In the genomic region with DNA sequence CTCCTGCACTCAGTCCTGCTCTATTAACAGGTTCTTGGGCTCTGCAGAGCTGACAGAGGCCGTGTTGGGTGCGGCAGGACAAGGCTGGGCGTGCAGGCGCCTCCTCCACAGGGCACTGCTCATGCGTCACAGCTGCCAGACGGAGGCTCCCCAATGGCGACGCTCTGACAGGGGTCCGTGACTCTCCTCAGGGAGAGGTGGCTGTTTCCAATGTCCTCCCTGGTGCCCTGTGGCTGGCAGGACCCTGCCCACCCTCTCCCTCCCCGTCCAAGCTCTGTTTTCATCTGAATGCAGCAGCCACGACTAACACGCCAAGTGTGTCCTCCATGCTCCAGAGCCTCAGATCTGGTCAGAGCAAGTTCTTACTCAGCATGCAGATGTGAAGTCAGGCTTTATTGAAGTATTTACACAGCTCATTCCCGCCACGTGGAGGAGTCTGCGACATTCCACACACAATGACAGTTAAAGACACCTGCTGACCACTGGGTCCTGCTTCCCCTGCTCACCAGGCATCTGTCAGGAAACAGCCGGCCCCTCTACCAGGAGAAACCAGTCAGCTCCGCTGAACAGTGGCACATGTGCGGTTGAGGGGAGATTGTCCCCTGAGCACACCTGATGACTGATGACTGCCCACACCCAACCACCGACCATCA, we compare ENCODE assay signal across 11 cellular contexts.
DNase-seq lines count a peak whose midpoint lies in the region; ATAC-seq and TF ChIP-seq lines count a peak whose summit lies in the region.
"Had no signal": no experiment of that assay in that cellular context is flagged by ENCODE, and none has a peak within 500 bp of the region (broad histone marks: within the 10 kb centered on the region; RNA-seq: fewer than 3 reads in every experiment).

No MANE protein-coding gene starts in this region.

- 70% methylated on average over 14 of the region's 19 CpGs for WGBS in SK-N-SH (ENCODE audit: low lambda C conversion rate)

- H3K9me3 ChIP-seq in Karpas-422 (ENCODE audit: low read length): no peaks in the 10 kb centered on the region
- no peaks in the 10 kb centered on the region for H3K9me3 ChIP-seq in breast epithelium
- no peaks in the 10 kb centered on the region for H3K9me3 ChIP-seq in SK-N-SH

- peak overlapping the region; percentile 36 for H3K4me3 Mint-ChIP-seq in nephron progenitor cell
- no peak overlapping the region for H3K4me3 Mint-ChIP-seq in T-helper 2 cell treated with Interferon-gamma antibody and Interleukin-4, amounts not matched to agents 5 μg/mL and 100 μg/mL, for 36 hours
- no peak overlapping the region for H3K4me3 Mint-ChIP-seq in GM23338

- H3K9me3 Mint-ChIP-seq in nephron progenitor cell (no peaks in the 10 kb centered on the region), GM23338 (peaks cover 69% of the 10 kb centered on the region)
- no peaks in the 10 kb centered on the region for H3K9me3 Mint-ChIP-seq in T-helper 2 cell treated with Interferon-gamma antibody and Interleukin-4, amounts not matched to agents 5 μg/mL and 100 μg/mL, for 36 hours

- H3K36me3 Mint-ChIP-seq in nephron progenitor cell (ENCODE audit: low read depth) (no peaks in the 10 kb centered on the region), GM23338 (ENCODE audit: low read depth) (peaks cover 11% of the 10 kb centered on the region; the same call in 2 of the 3 replicates)
- no peaks in the 10 kb centered on the region for H3K36me3 Mint-ChIP-seq in T-helper 2 cell treated with Interferon-gamma antibody and Interleukin-4, amounts not matched to agents 5 μg/mL and 100 μg/mL, for 36 hours (ENCODE audit: low read depth)
- H3K36me3 Mint-ChIP-seq: brain had no signal

- no peak for TF ChIP-seq RAD21 in SK-N-SH (IDR thresholded peaks at IDR 0.05; ENCODE audit: low read length)

- H3F3A ChIP-seq in SK-N-SH (replicated peaks; ENCODE audit: insufficient read depth): no peaks in the 10 kb centered on the region
- no peaks in the 10 kb centered on the region for H3F3A ChIP-seq in GM23338 (replicated peaks; ENCODE audit: low read depth)

- H3K4me1 ChIP-seq in Karpas-422 (ENCODE audit: low read length) (no peaks in the 10 kb centered on the region), breast epithelium (no peaks in the 10 kb centered on the region), SK-N-SH (ENCODE audit: control insufficient read depth in 1 of 2, insufficient read depth in 2 of 2, low read depth in 1 of 2, low read length in 1 of 2) (peaks cover 0 to 11% of the 10 kb centered on the region in 2 experiments; a peak in 1 of 4 replicates), GM23338 (ENCODE audit: insufficient read depth) (peaks cover 4% of the 10 kb centered on the region; the same call in 1 of the 2 replicates)

- H2AFZ ChIP-seq in Karpas-422 (ENCODE audit: low read length): no peak overlapping the region
- H2AFZ ChIP-seq in SK-N-SH (ENCODE audit: low read depth): no peak overlapping the region
- H2AFZ ChIP-seq in GM23338: no peak overlapping the region

- H4K20me1 ChIP-seq in Karpas-422 (ENCODE audit: insufficient read depth, low read depth, low read length): no peaks in the 10 kb centered on the region
- no peaks in the 10 kb centered on the region for H4K20me1 ChIP-seq in SK-N-SH (ENCODE audit: insufficient read depth)
- H4K20me1 ChIP-seq in GM23338 (replicated peaks; ENCODE audit: insufficient read depth): no peaks in the 10 kb centered on the region

- no peak overlapping the region for H3K9ac ChIP-seq in Karpas-422 (ENCODE audit: low read length)
- no peak overlapping the region for H3K9ac ChIP-seq in SK-N-SH

- H3K27me3 Mint-ChIP-seq in nephron progenitor cell (ENCODE audit: low read depth, poor library complexity) (peaks cover 14% of the 10 kb centered on the region), GM23338 (ENCODE audit: insufficient read depth, low read depth, poor library complexity) (peaks cover 12% of the 10 kb centered on the region)
- H3K27me3 Mint-ChIP-seq in T-helper 2 cell treated with Interferon-gamma antibody and Interleukin-4, amounts not matched to agents 5 μg/mL and 100 μg/mL, for 36 hours (ENCODE audit: low read depth): peaks cover 11% of the 10 kb centered on the region

- no peak for TF ChIP-seq POLR2A in breast epithelium (IDR thresholded peaks at IDR 0.05)

- H3K27me3 ChIP-seq in Karpas-422 (ENCODE audit: low read length) (no peaks in the 10 kb centered on the region), breast epithelium (no peaks in the 10 kb centered on the region), SK-N-SH (ENCODE audit: insufficient read depth) (no peaks in the 10 kb centered on the region), GM23338 (ENCODE audit: insufficient read depth) (no peaks in the 10 kb centered on the region)

- TF ChIP-seq CTCF in breast epithelium (IDR thresholded peaks at IDR 0.05) (no peak), nephron progenitor cell (IDR thresholded peaks at IDR 0.05) (no peak), SK-N-SH (IDR thresholded peaks at IDR 0.05) (no peak), GM23338 (conservative IDR thresholded peaks at IDR 0.05; ENCODE audit: low read depth in 2 of 2) (no peak)

- no peak overlapping the region for H3K27ac Mint-ChIP-seq in nephron progenitor cell
- no peak overlapping the region for H3K27ac Mint-ChIP-seq in T-helper 2 cell treated with Interferon-gamma antibody and Interleukin-4, amounts not matched to agents 5 μg/mL and 100 μg/mL, for 36 hours
- no peak overlapping the region for H3K27ac Mint-ChIP-seq in GM23338

- POLR2A ChIA-PET in SK-N-SH (lab: Yijun Ruan, JAX): no interaction called here

- H3K9me2 ChIP-seq in Karpas-422 (replicated peaks; ENCODE audit: insufficient read depth, low read length) (no peaks in the 10 kb centered on the region), SK-N-SH (no peaks in the 10 kb centered on the region), GM23338 (ENCODE audit: insufficient read depth) (no peaks in the 10 kb centered on the region)

- intact Hi-C loops in breast epithelium (cut with DNase I; ENCODE audit: low total_unique reads): no loop called here

- H3K4me3 ChIP-seq in Karpas-422 (ENCODE audit: low read length): no peak overlapping the region
- peak overlapping the region in 2 of 3 donors; percentile 37 to 58 for H3K4me3 ChIP-seq in breast epithelium
- no peak overlapping the region for H3K4me3 ChIP-seq in SK-N-SH (ENCODE audit: low read depth in 2 of 2, low read length in 1 of 2)
- no peak overlapping the region for H3K4me3 ChIP-seq in GM23338

- H3K4me1 Mint-ChIP-seq in nephron progenitor cell: peaks cover 67% of the 10 kb centered on the region
- peaks cover 9% of the 10 kb centered on the region for H3K4me1 Mint-ChIP-seq in T-helper 2 cell treated with Interferon-gamma antibody and Interleukin-4, amounts not matched to agents 5 μg/mL and 100 μg/mL, for 36 hours (ENCODE audit: low read depth)
- peaks cover 13% of the 10 kb centered on the region for H3K4me1 Mint-ChIP-seq in GM23338

- H3K4me2 ChIP-seq in Karpas-422 (ENCODE audit: low read depth, low read length, poor library complexity, severe bottlenecking): peak overlapping the region; percentile 19
- no peak overlapping the region for H3K4me2 ChIP-seq in SK-N-SH
- no peak overlapping the region for H3K4me2 ChIP-seq in GM23338

- CTCF ChIA-PET in SK-N-SH (lab: Yijun Ruan, JAX): interaction anchor here (1.0 to 2.9 kb wide), 5 partner anchors 8 to 51 kb away, joined by 3 to 12 read pairs (median 4); no protein-coding TSS in a partner anchor

- no peak overlapping the region for H3K27ac ChIP-seq in Karpas-422 (ENCODE audit: low read length)
- H3K27ac ChIP-seq in breast epithelium: peak overlapping the region; percentile 55 to 60
- no peak overlapping the region for H3K27ac ChIP-seq in SK-N-SH (ENCODE audit: low read depth in 2 of 2, low read length in 1 of 2)
- no peak overlapping the region for H3K27ac ChIP-seq in GM23338 (ENCODE audit: low read depth)

- TF ChIP-seq EP300 in SK-N-SH (IDR thresholded peaks at IDR 0.05; ENCODE audit: borderline replicate concordance in 1 of 2, low read depth in 1 of 2, low read length in 1 of 2): no peak

- H3K79me2 ChIP-seq in Karpas-422 (ENCODE audit: low read length) (no peaks in the 10 kb centered on the region), SK-N-SH (ENCODE audit: insufficient read depth) (no peaks in the 10 kb centered on the region), GM23338 (replicated peaks; ENCODE audit: insufficient read depth) (no peaks in the 10 kb centered on the region)

- ATAC-seq in GM21515 (IDR thresholded peaks at IDR 0.05; ENCODE audit: unreplicated experiment): no peak
- no peak for ATAC-seq in GM23338
- ATAC-seq: activated CD4-positive, CD25-positive, alpha-beta regulatory T cell treated with anti-CD3 and anti-CD28 coated beads, Interleukin-2, amount 50 U/mL, for 24 hours had no signal

- in situ Hi-C loops in Caki2 (cut with HindIII; ENCODE audit: low pct_unique_long_range_greater_than_20kb, low sequenced_read_pairs): no loop called here

- DNase-seq in Caki2 (ENCODE audit: low read depth) (peak; percentile 64), Karpas-422 (peak; percentile 46), breast epithelium (ENCODE audit: low spot score in 2 of 2) (peak; percentile 55 to 56), nephron progenitor cell (peak; percentile 43), SK-N-SH (no peak), GM23338 (ENCODE audit: low spot score) (no peak)
- no peak for DNase-seq in T-helper 2 cell treated with Interferon-gamma antibody and Interleukin-4, amounts not matched to agents 5 μg/mL and 100 μg/mL, for 36 hours (ENCODE audit: low spot score)
- DNase-seq: NK-92 treated with Interleukin-12 subunit alpha and Interleukin-12 subunit beta, amount 100 ng/mL, for 24 hours had no signal

- no peaks in the 10 kb centered on the region for H3K36me3 ChIP-seq in Karpas-422 (ENCODE audit: insufficient read depth, low read length)
- no peaks in the 10 kb centered on the region for H3K36me3 ChIP-seq in breast epithelium
- no peaks in the 10 kb centered on the region for H3K36me3 ChIP-seq in SK-N-SH (replicated peaks in 1 of 2; ENCODE audit: control insufficient read depth in 1 of 2, insufficient read depth in 2 of 2, low read length in 1 of 2)
- no peaks in the 10 kb centered on the region for H3K36me3 ChIP-seq in GM23338 (ENCODE audit: insufficient read depth)

TF ChIP-seq in SK-N-SH, 30 proteins besides CTCF, POLR2A, EP300 and RAD21 (continues in another document):
- TF ChIP-seq FOXM1 (IDR thresholded peaks at IDR 0.05; ENCODE audit: low read depth) (no peak), TEAD4 (IDR thresholded peaks at IDR 0.05; ENCODE audit: borderline replicate concordance, insufficient read depth) (no peak), NFIC (IDR thresholded peaks at IDR 0.05; ENCODE audit: borderline replicate concordance) (no peak), MXI1 (IDR thresholded peaks at IDR 0.05; ENCODE audit: low read depth, low read length) (no peak), FOXJ3 (CRISPR knock-in tag; IDR thresholded peaks at IDR 0.05) (no peak), GATA2 (CRISPR knock-in tag; IDR thresholded peaks at IDR 0.05) (no peak)

TF ChIP-seq in GM23338, 12 proteins besides CTCF, POLR2A, EP300 and RAD21 (continues in another document):
- TF ChIP-seq POLR2AphosphoS5 (IDR thresholded peaks at IDR 0.05; ENCODE audit: low read depth): no peak
- TF ChIP-seq EZH2phosphoT487 (IDR thresholded peaks at IDR 0.05; ENCODE audit: unreplicated experiment): no peak

Comparison
In these comparisons a context has a peak if more than half of its experiments do, and no peak if none do; other contexts are left out.
1. DNase-seq: peak in Caki2 (single experiment), Karpas-422 (single experiment), breast epithelium (2 of 2) and nephron progenitor cell (single experiment); none in T-helper 2 cell treated with Interferon-gamma antibody and Interleukin-4, amounts not matched to agents 5 μg/mL and 100 μg/mL, for 36 hours (single experiment), SK-N-SH (single experiment) and GM23338 (single experiment).
2. H3K27ac ChIP-seq: peak in breast epithelium (2 of 2); none in Karpas-422 (single experiment), SK-N-SH (0 of 2) and GM23338 (single experiment).
3. H3K4me3 ChIP-seq: peak in breast epithelium (2 of 3); none in Karpas-422 (single experiment), SK-N-SH (0 of 2) and GM23338 (single experiment).